1 cellular context compared by ENCODE assay signal in the genomic region with DNA sequence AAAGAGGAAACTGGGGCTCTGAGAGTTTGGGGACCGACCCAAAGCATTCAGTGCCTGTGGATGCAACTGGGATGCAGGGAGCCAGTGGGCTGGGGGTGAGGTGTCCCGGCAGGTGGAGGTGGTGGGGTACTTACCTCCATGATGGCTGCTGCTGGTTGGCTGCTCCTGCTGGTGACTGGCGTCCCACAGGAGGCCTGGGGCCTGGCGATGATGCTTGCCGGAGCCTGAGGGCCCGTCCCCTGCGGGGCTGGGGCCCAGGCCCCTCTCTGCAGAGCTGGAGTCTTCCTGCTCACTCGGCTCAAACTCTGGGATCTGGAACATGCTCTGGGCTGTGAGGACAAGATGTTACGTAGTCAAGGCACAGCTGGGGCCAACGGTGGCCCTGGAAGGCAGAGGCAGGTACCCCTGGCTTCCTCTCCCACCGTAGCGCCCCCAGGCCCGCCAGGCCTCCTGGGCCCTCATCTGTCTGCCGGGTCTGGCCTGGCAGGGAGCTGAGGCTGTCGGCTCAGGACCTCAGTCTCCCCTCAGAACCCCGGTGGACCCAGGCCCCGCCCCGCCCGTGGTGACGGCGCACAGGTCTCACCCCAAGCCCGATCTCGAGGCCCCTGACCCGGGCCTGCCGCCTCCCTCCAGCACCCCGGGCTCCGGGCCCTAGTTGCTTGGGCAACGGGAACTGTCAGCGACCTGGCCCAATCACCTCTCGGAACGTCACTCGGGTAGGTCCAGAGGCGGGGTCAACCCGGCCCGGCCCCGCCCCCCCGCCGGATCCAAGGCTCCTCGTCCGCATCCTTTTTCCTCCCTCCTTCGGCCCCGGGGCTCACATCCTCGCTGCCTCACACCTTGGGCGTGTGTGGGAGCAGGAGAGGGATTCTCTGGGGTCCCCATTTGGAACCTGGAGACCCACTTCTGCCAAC.
TF ChIP-seq lines count a peak whose summit lies in the region.

A gene (minus strand): TSS at position 618 of the 914 bp plus-strand sequence. CDS start 297 bp downstream, at position 321.

TF ChIP-seq in HepG2, 621 proteins besides CTCF, POLR2A, EP300 and RAD21 (continued from another document and continues in another):
- TF ChIP-seq, protein P1, sequence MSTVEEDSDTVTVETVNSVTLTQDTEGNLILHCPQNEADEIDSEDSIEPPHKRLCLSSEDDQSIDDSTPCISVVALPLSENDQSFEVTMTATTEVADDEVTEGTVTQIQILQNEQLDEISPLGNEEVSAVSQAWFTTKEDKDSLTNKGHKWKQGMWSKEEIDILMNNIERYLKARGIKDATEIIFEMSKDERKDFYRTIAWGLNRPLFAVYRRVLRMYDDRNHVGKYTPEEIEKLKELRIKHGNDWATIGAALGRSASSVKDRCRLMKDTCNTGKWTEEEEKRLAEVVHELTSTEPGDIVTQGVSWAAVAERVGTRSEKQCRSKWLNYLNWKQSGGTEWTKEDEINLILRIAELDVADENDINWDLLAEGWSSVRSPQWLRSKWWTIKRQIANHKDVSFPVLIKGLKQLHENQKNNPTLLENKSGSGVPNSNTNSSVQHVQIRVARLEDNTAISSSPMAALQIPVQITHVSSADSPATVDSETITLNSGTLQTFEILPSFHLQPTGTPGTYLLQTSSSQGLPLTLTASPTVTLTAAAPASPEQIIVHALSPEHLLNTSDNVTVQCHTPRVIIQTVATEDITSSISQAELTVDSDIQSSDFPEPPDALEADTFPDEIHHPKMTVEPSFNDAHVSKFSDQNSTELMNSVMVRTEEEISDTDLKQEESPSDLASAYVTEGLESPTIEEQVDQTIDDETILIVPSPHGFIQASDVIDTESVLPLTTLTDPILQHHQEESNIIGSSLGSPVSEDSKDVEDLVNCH (CRISPR knock-in tag; IDR thresholded peaks at IDR 0.05) = no peak
- TF ChIP-seq, protein P2, sequence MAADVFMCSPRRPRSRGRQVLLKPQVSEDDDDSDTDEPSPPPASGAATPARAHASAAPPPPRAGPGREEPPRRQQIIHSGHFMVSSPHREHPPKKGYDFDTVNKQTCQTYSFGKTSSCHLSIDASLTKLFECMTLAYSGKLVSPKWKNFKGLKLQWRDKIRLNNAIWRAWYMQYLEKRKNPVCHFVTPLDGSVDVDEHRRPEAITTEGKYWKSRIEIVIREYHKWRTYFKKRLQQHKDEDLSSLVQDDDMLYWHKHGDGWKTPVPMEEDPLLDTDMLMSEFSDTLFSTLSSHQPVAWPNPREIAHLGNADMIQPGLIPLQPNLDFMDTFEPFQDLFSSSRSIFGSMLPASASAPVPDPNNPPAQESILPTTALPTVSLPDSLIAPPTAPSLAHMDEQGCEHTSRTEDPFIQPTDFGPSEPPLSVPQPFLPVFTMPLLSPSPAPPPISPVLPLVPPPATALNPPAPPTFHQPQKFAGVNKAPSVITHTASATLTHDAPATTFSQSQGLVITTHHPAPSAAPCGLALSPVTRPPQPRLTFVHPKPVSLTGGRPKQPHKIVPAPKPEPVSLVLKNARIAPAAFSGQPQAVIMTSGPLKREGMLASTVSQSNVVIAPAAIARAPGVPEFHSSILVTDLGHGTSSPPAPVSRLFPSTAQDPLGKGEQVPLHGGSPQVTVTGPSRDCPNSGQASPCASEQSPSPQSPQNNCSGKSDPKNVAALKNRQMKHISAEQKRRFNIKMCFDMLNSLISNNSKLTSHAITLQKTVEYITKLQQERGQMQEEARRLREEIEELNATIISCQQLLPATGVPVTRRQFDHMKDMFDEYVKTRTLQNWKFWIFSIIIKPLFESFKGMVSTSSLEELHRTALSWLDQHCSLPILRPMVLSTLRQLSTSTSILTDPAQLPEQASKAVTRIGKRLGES (CRISPR knock-in tag; IDR thresholded peaks at IDR 0.05; ENCODE audit: borderline replicate concordance) = no peak
- TF ChIP-seq, protein P3, sequence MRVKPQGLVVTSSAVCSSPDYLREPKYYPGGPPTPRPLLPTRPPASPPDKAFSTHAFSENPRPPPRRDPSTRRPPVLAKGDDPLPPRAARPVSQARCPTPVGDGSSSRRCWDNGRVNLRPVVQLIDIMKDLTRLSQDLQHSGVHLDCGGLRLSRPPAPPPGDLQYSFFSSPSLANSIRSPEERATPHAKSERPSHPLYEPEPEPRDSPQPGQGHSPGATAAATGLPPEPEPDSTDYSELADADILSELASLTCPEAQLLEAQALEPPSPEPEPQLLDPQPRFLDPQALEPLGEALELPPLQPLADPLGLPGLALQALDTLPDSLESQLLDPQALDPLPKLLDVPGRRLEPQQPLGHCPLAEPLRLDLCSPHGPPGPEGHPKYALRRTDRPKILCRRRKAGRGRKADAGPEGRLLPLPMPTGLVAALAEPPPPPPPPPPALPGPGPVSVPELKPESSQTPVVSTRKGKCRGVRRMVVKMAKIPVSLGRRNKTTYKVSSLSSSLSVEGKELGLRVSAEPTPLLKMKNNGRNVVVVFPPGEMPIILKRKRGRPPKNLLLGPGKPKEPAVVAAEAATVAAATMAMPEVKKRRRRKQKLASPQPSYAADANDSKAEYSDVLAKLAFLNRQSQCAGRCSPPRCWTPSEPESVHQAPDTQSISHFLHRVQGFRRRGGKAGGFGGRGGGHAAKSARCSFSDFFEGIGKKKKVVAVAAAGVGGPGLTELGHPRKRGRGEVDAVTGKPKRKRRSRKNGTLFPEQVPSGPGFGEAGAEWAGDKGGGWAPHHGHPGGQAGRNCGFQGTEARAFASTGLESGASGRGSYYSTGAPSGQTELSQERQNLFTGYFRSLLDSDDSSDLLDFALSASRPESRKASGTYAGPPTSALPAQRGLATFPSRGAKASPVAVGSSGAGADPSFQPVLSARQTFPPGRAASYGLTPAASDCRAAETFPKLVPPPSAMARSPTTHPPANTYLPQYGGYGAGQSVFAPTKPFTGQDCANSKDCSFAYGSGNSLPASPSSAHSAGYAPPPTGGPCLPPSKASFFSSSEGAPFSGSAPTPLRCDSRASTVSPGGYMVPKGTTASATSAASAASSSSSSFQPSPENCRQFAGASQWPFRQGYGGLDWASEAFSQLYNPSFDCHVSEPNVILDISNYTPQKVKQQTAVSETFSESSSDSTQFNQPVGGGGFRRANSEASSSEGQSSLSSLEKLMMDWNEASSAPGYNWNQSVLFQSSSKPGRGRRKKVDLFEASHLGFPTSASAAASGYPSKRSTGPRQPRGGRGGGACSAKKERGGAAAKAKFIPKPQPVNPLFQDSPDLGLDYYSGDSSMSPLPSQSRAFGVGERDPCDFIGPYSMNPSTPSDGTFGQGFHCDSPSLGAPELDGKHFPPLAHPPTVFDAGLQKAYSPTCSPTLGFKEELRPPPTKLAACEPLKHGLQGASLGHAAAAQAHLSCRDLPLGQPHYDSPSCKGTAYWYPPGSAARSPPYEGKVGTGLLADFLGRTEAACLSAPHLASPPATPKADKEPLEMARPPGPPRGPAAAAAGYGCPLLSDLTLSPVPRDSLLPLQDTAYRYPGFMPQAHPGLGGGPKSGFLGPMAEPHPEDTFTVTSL (CRISPR knock-in tag; IDR thresholded peaks at IDR 0.05; ENCODE audit: borderline replicate concordance) = no peak
- TF ChIP-seq MYNN (CRISPR knock-in tag; IDR thresholded peaks at IDR 0.05; ENCODE audit: low read depth) (no peak; the same call in 1 of the 2 replicates), ZNF678 (CRISPR knock-in tag; IDR thresholded peaks at IDR 0.05) (no peak), IKZF4 (CRISPR knock-in tag; IDR thresholded peaks at IDR 0.05; ENCODE audit: borderline replicate concordance, low read depth, not compliant biosample characterization) (no peak), ZSCAN20 (CRISPR knock-in tag; IDR thresholded peaks at IDR 0.05; ENCODE audit: borderline replicate concordance) (no peak), PTBP1 (IDR thresholded peaks at IDR 0.05; ENCODE audit: low read depth, low read length, poor library complexity, severe bottlenecking) (no peak), FOXK2 (IDR thresholded peaks at IDR 0.05) (no peak), EEA1 (CRISPR knock-in tag; IDR thresholded peaks at IDR 0.05; ENCODE audit: borderline replicate concordance) (no peak), ZNF556 (CRISPR knock-in tag; IDR thresholded peaks at IDR 0.05; ENCODE audit: borderline replicate concordance) (no peak), GATAD2A (CRISPR knock-in tag; IDR thresholded peaks at IDR 0.05) (no peak), ZBTB3 (CRISPR knock-in tag; IDR thresholded peaks at IDR 0.05; ENCODE audit: borderline replicate concordance, low read depth) (no peak), TBX2 (CRISPR knock-in tag; IDR thresholded peaks at IDR 0.05; ENCODE audit: borderline replicate concordance) (no peak; the same call in 1 of the 2 replicates), YY1 (IDR thresholded peaks at IDR 0.05; ENCODE audit: insufficient read depth, insufficient replicate concordance, low read depth, low read length) (peak; percentile 37), NBN (conservative IDR thresholded peaks at IDR 0.05) (no peak), ZBTB1 (CRISPR knock-in tag; IDR thresholded peaks at IDR 0.05; ENCODE audit: borderline replicate concordance) (no peak)
- TF ChIP-seq, protein P4, sequence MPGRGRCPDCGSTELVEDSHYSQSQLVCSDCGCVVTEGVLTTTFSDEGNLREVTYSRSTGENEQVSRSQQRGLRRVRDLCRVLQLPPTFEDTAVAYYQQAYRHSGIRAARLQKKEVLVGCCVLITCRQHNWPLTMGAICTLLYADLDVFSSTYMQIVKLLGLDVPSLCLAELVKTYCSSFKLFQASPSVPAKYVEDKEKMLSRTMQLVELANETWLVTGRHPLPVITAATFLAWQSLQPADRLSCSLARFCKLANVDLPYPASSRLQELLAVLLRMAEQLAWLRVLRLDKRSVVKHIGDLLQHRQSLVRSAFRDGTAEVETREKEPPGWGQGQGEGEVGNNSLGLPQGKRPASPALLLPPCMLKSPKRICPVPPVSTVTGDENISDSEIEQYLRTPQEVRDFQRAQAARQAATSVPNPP (CRISPR knock-in tag; IDR thresholded peaks at IDR 0.05) = no peak
- TF ChIP-seq, protein P5, sequence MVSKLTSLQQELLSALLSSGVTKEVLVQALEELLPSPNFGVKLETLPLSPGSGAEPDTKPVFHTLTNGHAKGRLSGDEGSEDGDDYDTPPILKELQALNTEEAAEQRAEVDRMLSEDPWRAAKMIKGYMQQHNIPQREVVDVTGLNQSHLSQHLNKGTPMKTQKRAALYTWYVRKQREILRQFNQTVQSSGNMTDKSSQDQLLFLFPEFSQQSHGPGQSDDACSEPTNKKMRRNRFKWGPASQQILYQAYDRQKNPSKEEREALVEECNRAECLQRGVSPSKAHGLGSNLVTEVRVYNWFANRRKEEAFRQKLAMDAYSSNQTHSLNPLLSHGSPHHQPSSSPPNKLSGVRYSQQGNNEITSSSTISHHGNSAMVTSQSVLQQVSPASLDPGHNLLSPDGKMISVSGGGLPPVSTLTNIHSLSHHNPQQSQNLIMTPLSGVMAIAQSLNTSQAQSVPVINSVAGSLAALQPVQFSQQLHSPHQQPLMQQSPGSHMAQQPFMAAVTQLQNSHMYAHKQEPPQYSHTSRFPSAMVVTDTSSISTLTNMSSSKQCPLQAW (CRISPR knock-in tag; IDR thresholded peaks at IDR 0.05) = peak; percentile 58; the same call in 1 of the 2 replicates
- TF ChIP-seq, protein P6, sequence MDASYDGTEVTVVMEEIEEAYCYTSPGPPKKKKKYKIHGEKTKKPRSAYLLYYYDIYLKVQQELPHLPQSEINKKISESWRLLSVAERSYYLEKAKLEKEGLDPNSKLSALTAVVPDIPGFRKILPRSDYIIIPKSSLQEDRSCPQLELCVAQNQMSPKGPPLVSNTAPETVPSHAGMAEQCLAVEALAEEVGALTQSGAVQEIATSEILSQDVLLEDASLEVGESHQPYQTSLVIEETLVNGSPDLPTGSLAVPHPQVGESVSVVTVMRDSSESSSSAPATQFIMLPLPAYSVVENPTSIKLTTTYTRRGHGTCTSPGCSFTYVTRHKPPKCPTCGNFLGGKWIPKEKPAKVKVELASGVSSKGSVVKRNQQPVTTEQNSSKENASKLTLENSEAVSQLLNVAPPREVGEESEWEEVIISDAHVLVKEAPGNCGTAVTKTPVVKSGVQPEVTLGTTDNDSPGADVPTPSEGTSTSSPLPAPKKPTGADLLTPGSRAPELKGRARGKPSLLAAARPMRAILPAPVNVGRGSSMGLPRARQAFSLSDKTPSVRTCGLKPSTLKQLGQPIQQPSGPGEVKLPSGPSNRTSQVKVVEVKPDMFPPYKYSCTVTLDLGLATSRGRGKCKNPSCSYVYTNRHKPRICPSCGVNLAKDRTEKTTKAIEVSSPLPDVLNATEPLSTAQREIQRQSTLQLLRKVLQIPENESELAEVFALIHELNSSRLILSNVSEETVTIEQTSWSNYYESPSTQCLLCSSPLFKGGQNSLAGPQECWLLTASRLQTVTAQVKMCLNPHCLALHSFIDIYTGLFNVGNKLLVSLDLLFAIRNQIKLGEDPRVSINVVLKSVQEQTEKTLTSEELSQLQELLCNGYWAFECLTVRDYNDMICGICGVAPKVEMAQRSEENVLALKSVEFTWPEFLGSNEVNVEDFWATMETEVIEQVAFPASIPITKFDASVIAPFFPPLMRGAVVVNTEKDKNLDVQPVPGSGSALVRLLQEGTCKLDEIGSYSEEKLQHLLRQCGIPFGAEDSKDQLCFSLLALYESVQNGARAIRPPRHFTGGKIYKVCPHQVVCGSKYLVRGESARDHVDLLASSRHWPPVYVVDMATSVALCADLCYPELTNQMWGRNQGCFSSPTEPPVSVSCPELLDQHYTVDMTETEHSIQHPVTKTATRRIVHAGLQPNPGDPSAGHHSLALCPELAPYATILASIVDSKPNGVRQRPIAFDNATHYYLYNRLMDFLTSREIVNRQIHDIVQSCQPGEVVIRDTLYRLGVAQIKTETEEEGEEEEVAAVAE (CRISPR knock-in tag; IDR thresholded peaks at IDR 0.05; ENCODE audit: borderline replicate concordance) = no peak
- TF ChIP-seq, protein P7, sequence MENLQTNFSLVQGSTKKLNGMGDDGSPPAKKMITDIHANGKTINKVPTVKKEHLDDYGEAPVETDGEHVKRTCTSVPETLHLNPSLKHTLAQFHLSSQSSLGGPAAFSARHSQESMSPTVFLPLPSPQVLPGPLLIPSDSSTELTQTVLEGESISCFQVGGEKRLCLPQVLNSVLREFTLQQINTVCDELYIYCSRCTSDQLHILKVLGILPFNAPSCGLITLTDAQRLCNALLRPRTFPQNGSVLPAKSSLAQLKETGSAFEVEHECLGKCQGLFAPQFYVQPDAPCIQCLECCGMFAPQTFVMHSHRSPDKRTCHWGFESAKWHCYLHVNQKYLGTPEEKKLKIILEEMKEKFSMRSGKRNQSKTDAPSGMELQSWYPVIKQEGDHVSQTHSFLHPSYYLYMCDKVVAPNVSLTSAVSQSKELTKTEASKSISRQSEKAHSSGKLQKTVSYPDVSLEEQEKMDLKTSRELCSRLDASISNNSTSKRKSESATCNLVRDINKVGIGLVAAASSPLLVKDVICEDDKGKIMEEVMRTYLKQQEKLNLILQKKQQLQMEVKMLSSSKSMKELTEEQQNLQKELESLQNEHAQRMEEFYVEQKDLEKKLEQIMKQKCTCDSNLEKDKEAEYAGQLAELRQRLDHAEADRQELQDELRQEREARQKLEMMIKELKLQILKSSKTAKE (CRISPR knock-in tag; IDR thresholded peaks at IDR 0.05; ENCODE audit: borderline replicate concordance) = no peak
- TF ChIP-seq, protein P8, sequence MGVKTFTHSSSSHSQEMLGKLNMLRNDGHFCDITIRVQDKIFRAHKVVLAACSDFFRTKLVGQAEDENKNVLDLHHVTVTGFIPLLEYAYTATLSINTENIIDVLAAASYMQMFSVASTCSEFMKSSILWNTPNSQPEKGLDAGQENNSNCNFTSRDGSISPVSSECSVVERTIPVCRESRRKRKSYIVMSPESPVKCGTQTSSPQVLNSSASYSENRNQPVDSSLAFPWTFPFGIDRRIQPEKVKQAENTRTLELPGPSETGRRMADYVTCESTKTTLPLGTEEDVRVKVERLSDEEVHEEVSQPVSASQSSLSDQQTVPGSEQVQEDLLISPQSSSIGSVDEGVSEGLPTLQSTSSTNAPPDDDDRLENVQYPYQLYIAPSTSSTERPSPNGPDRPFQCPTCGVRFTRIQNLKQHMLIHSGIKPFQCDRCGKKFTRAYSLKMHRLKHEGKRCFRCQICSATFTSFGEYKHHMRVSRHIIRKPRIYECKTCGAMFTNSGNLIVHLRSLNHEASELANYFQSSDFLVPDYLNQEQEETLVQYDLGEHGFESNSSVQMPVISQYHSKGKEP (CRISPR knock-in tag; IDR thresholded peaks at IDR 0.05) = no peak; the same call in 1 of the 2 replicates
